Comparison of ENCODE assay signal across 8 cellular contexts in genomic region chr3:155745795-155746550, GRCh38.
DNase-seq lines count a peak whose midpoint lies in the region; TF ChIP-seq lines count a peak whose summit lies in the region.

No MANE protein-coding gene starts in this region.

- H3K9me3 Mint-ChIP-seq in T-helper 2 cell treated with Interferon-gamma antibody and Interleukin-4, amounts not matched to agents 5 μg/mL and 100 μg/mL, for 36 hours, result no peaks in the 10 kb centered on the region
- H3K9me3 Mint-ChIP-seq in nephron progenitor cell, result no peaks in the 10 kb centered on the region

- peaks cover 14% of the 10 kb centered on the region for H3K4me1 Mint-ChIP-seq in T-helper 2 cell treated with Interferon-gamma antibody and Interleukin-4, amounts not matched to agents 5 μg/mL and 100 μg/mL, for 36 hours (ENCODE audit: low read depth)
- H3K4me1 Mint-ChIP-seq in nephron progenitor cell, result peaks cover 86% of the 10 kb centered on the region

- in situ Hi-C loops in GM13976 (cut with MboI; ENCODE audit: low sequenced_read_pairs, unreplicated experiment), result no loop called here

- DNase-seq in T-helper 2 cell treated with Interferon-gamma antibody and Interleukin-4, amounts not matched to agents 5 μg/mL and 100 μg/mL, for 36 hours (ENCODE audit: low spot score), result no peak
- DNase-seq in T-helper 2 cell (no peak), NCI-H82 treated with DMSO at 0.1 percent for 48 hours (lab: John Stamatoyannopoulos, UW; ENCODE audit: unreplicated experiment) (peak; percentile 36), erythroblast (lab: John Stamatoyannopoulos, UW) (peak; percentile 15 to 16), nephron progenitor cell (peak; percentile 39), NOMO-1 treated with dmso at 0.1 percent for 144 hours (lab: John Stamatoyannopoulos, UW; ENCODE audit: unreplicated experiment) (no peak), GM13976 (ENCODE audit: low spot score) (no peak), HUDEP-2 (lab: John Stamatoyannopoulos, UW; ENCODE audit: unreplicated experiment in 76 of 76) (no peak)

- peak overlapping the region; percentile 40 for H3K4me3 Mint-ChIP-seq in T-helper 2 cell treated with Interferon-gamma antibody and Interleukin-4, amounts not matched to agents 5 μg/mL and 100 μg/mL, for 36 hours
- H3K4me3 Mint-ChIP-seq in nephron progenitor cell, result peak overlapping the region; percentile 99

- TF ChIP-seq POLR2A in erythroblast (IDR thresholded peaks at IDR 0.05; ENCODE audit: low read length), result no peak

- no peak for TF ChIP-seq CTCF in nephron progenitor cell (IDR thresholded peaks at IDR 0.05)
- TF ChIP-seq CTCF in GM13976 (IDR thresholded peaks at IDR 0.05; ENCODE audit: borderline replicate concordance, control extremely low read depth, extremely low read depth, insufficient read depth, missing control alignments), result no peak

- H3K27ac Mint-ChIP-seq in T-helper 2 cell treated with Interferon-gamma antibody and Interleukin-4, amounts not matched to agents 5 μg/mL and 100 μg/mL, for 36 hours, result no peak overlapping the region
- peak overlapping the region; percentile 91 for H3K27ac Mint-ChIP-seq in nephron progenitor cell

- H3K36me3 Mint-ChIP-seq in T-helper 2 cell treated with Interferon-gamma antibody and Interleukin-4, amounts not matched to agents 5 μg/mL and 100 μg/mL, for 36 hours (ENCODE audit: low read depth), result no peaks in the 10 kb centered on the region
- H3K36me3 Mint-ChIP-seq in nephron progenitor cell (ENCODE audit: low read depth), result no peaks in the 10 kb centered on the region

- H3K27me3 Mint-ChIP-seq in T-helper 2 cell treated with Interferon-gamma antibody and Interleukin-4, amounts not matched to agents 5 μg/mL and 100 μg/mL, for 36 hours (ENCODE audit: low read depth), result peaks cover 69% of the 10 kb centered on the region
- peaks cover 4% of the 10 kb centered on the region for H3K27me3 Mint-ChIP-seq in nephron progenitor cell (ENCODE audit: low read depth, poor library complexity)

Comparison
In these comparisons a context has a peak if more than half of its experiments do, and no peak if none do; other contexts are left out.
1. DNase-seq: peak in NCI-H82 treated with DMSO at 0.1 percent for 48 hours (single experiment), erythroblast (2 of 2) and nephron progenitor cell (single experiment); none in T-helper 2 cell treated with Interferon-gamma antibody and Interleukin-4, amounts not matched to agents 5 μg/mL and 100 μg/mL, for 36 hours (single experiment), T-helper 2 cell (0 of 5), NOMO-1 treated with dmso at 0.1 percent for 144 hours (single experiment), GM13976 (single experiment) and HUDEP-2 (0 of 76).